Comparison of ENCODE assay signal across 8 cellular contexts in genomic region chr2:203650860-203651613, GRCh38. TPM values are rescaled to one million over a fixed set of nuclear protein-coding genes. Genes with fewer than 3 reads are reported as not detected.
DNase-seq lines count a peak whose midpoint lies in the region; ATAC-seq and TF ChIP-seq lines count a peak whose summit lies in the region.

No MANE protein-coding gene starts in this region.

- peaks cover 24% of the 10 kb centered on the region for H3K4me1 Mint-ChIP-seq in activated CD4-positive, alpha-beta T cell treated with anti-CD3 and anti-CD28 coated beads, Interleukin-2, amount 10 ng/mL, durations not matched to agents 24 days and 14 days

- ATAC-seq in psoas muscle (peak; percentile 86 to 91 (median 88)), GM19452 (IDR thresholded peaks at IDR 0.05; ENCODE audit: unreplicated experiment) (no peak), GM19395 (IDR thresholded peaks at IDR 0.05; ENCODE audit: unreplicated experiment) (no peak)

- intact Hi-C loops in activated CD4-positive, alpha-beta T cell treated with anti-CD3 and anti-CD28 coated beads, Interleukin-2, amount 10 ng/mL, durations not matched to agents 24 days and 14 days (cut with micrococcal nuclease): loop anchor here (1.0 to 5.0 kb wide), 3 partner anchors 69 to 167 kb away; no protein-coding TSS in a partner anchor
- intact Hi-C loops in psoas muscle (cut with DNase I): loop anchor here (2.0 to 10.0 kb wide), 4 partner anchors 161 to 169 kb away; no protein-coding TSS in a partner anchor

- peak overlapping the region; percentile 7; the same call in 1 of the 2 replicates for H3K27ac ChIP-seq in SK-N-MC
- H3K27ac ChIP-seq in psoas muscle: peak overlapping the region; percentile 1

- peaks cover 0 to 2% (median 0%) of the 10 kb centered on the region in 3 donors for H3K27me3 ChIP-seq in psoas muscle (ENCODE audit: insufficient read depth in 3 of 3, low read length in 2 of 3)

- no peak overlapping the region for H3K4me3 Mint-ChIP-seq in activated CD4-positive, alpha-beta T cell treated with anti-CD3 and anti-CD28 coated beads, Interleukin-2, amount 10 ng/mL, durations not matched to agents 24 days and 14 days

- H3K4me3 ChIP-seq in SK-N-MC (no peak overlapping the region), fibroblast of the aortic adventitia (ENCODE audit: low read depth, low read length) (no peak overlapping the region), psoas muscle (no peak overlapping the region)

- no peaks in the 10 kb centered on the region for H3K27me3 Mint-ChIP-seq in activated CD4-positive, alpha-beta T cell treated with anti-CD3 and anti-CD28 coated beads, Interleukin-2, amount 10 ng/mL, durations not matched to agents 24 days and 14 days

- WGBS in psoas muscle, 3 donors: 42 to 64% (median 47%) methylated on average over 4 of the region's 4 CpGs

- H3K27ac Mint-ChIP-seq in activated CD4-positive, alpha-beta T cell treated with anti-CD3 and anti-CD28 coated beads, Interleukin-2, amount 10 ng/mL, durations not matched to agents 24 days and 14 days: no peak overlapping the region

- no peaks in the 10 kb centered on the region for H3K9me3 Mint-ChIP-seq in activated CD4-positive, alpha-beta T cell treated with anti-CD3 and anti-CD28 coated beads, Interleukin-2, amount 10 ng/mL, durations not matched to agents 24 days and 14 days

- no peaks in the 10 kb centered on the region for H3K36me3 Mint-ChIP-seq in activated CD4-positive, alpha-beta T cell treated with anti-CD3 and anti-CD28 coated beads, Interleukin-2, amount 10 ng/mL, durations not matched to agents 24 days and 14 days (ENCODE audit: low read depth)

- DNase-seq in activated CD4-positive, alpha-beta T cell treated with anti-CD3 and anti-CD28 coated beads, Interleukin-2, amount 10 ng/mL, durations not matched to agents 24 days and 14 days: peak; percentile 65
- no peak for DNase-seq in activated CD4-positive, alpha-beta T cell treated with anti-CD3 and anti-CD28 coated beads for 1 hour
- DNase-seq in LoVo (ENCODE audit: low spot score) (peak; percentile 36), SK-N-MC (ENCODE audit: low read depth, low spot score) (peak; percentile 64), fibroblast of the aortic adventitia (ENCODE audit: low read depth) (peak; percentile 81), psoas muscle (no peak)

- H3K9me3 ChIP-seq in SK-N-MC (ENCODE audit: low read depth, low read length) (no peaks in the 10 kb centered on the region), psoas muscle (no peaks in the 10 kb centered on the region)

- H3K9ac ChIP-seq in SK-N-MC (ENCODE audit: insufficient read length): no peak overlapping the region

- H3K36me3 ChIP-seq in SK-N-MC (ENCODE audit: insufficient read depth, low read length): no peaks in the 10 kb centered on the region
- no peaks in the 10 kb centered on the region for H3K36me3 ChIP-seq in psoas muscle (ENCODE audit: insufficient read depth in 1 of 2, low read depth in 1 of 2)

- peak; percentile 33 for TF ChIP-seq CTCF in fibroblast of the aortic adventitia (IDR thresholded peaks at IDR 0.05; ENCODE audit: insufficient read depth, low read length)
- TF ChIP-seq CTCF in psoas muscle (IDR thresholded peaks at IDR 0.05): peak; percentile 43

- peaks cover 27% of the 10 kb centered on the region for H3K4me1 ChIP-seq in psoas muscle

RNA-seq across cellular contexts. Expression of gene CD28, which starts 55.4 kb away (rescaled TPM):
- total RNA-seq in activated CD4-positive, alpha-beta T cell treated with anti-CD3 and anti-CD28 coated beads, Interleukin-2, amount 10 ng/mL, durations not matched to agents 24 days and 14 days: 130 and 132 TPM in 2 replicates
- total RNA-seq in fibroblast of the aortic adventitia (ENCODE audit: low replicate concordance) (not detected in 2 replicates), psoas muscle (under 1 TPM; 0.17 to 0.71 (median 0.45) TPM)
- polyA plus RNA-seq in psoas muscle: under 1 TPM; 0.01 to 0.09 (median 0.03) TPM

Comparison
In these comparisons a context has a peak if more than half of its experiments do, and no peak if none do; other contexts are left out.
1. DNase-seq: peak in activated CD4-positive, alpha-beta T cell treated with anti-CD3 and anti-CD28 coated beads, Interleukin-2, amount 10 ng/mL, durations not matched to agents 24 days and 14 days (single experiment), LoVo (single experiment), SK-N-MC (single experiment) and fibroblast of the aortic adventitia (single experiment); none in activated CD4-positive, alpha-beta T cell treated with anti-CD3 and anti-CD28 coated beads for 1 hour (single experiment) and psoas muscle (0 of 2).
2. ATAC-seq: peak in psoas muscle (4 of 4); none in GM19452 (single experiment) and GM19395 (single experiment).
3. RNA of gene CD28, which starts 55.4 kb away (total RNA-seq): 130 to 132 TPM in activated CD4-positive, alpha-beta T cell treated with anti-CD3 and anti-CD28 coated beads, Interleukin-2, amount 10 ng/mL, durations not matched to agents 24 days and 14 days; 0.17 to 0.71 TPM in psoas muscle and not detected in fibroblast of the aortic adventitia; every median in the first group is over 10 times any median in the second.